In genomic region chr4:56426273-56426672, GRCh38 we compare ENCODE assay signal across 14 cellular contexts. TPM values are rescaled to one million over a fixed set of nuclear protein-coding genes. Genes with fewer than 3 reads are reported as not detected.
DNase-seq lines count a peak whose midpoint lies in the region; ATAC-seq, FAIRE-seq and TF ChIP-seq lines count a peak whose summit lies in the region.
"Had no signal": no experiment of that assay in that cellular context is flagged by ENCODE, and none has a peak within 500 bp of the region (broad histone marks: within the 10 kb centered on the region; RNA-seq: fewer than 3 reads in every experiment).

No MANE protein-coding gene starts in this region.

- DNase-seq in urothelium cell line (ENCODE audit: low spot score) (no peak), posterior vena cava (ENCODE audit: low spot score) (no peak), chondrocyte (ENCODE audit: low spot score) (no peak)
- no peak for DNase-seq in NK-92 treated with Interleukin-12 subunit alpha and Interleukin-12 subunit beta, amount 100 ng/mL, for 24 hours (lab: John Stamatoyannopoulos, UW)
- DNase-seq: effector memory CD8-positive, alpha-beta T cell; EL; left colon; naive thymus-derived CD8-positive, alpha-beta T cell; NCI-H1417; right lobe of liver had no signal

- H3K36me3 Mint-ChIP-seq in chondrocyte (ENCODE audit: low read depth) = no peaks in the 10 kb centered on the region

- peaks cover 3% of the 10 kb centered on the region for H3K9me3 Mint-ChIP-seq in chondrocyte (ENCODE audit: low read depth)
- H3K9me3 Mint-ChIP-seq: effector memory CD8-positive, alpha-beta T cell had no signal

- ATAC-seq in GM18861 (IDR thresholded peaks at IDR 0.05; ENCODE audit: unreplicated experiment) = peak; percentile 80
- peak; percentile 87 for ATAC-seq in GM21390 (IDR thresholded peaks at IDR 0.05; ENCODE audit: unreplicated experiment)
- peak; percentile 75 for ATAC-seq in HG02943 (IDR thresholded peaks at IDR 0.05; ENCODE audit: low read depth, unreplicated experiment)
- peak; percentile 84 for ATAC-seq in HG03571 (IDR thresholded peaks at IDR 0.05; ENCODE audit: unreplicated experiment)
- ATAC-seq: effector memory CD8-positive, alpha-beta T cell; left colon; naive thymus-derived CD8-positive, alpha-beta T cell; right lobe of liver had no signal

- TF ChIP-seq CTCF in chondrocyte (IDR thresholded peaks at IDR 0.05) = no peak

- intact Hi-C loops in posterior vena cava (cut with DNase I) = loop anchor here in 1 of 2 donors (10.0 kb wide), 1 partner anchor 409 kb away; no protein-coding TSS in a partner anchor

- H3K4me1 Mint-ChIP-seq in chondrocyte (ENCODE audit: low read depth) = peaks cover 4% of the 10 kb centered on the region

- no peaks in the 10 kb centered on the region for H3K27me3 Mint-ChIP-seq in chondrocyte (ENCODE audit: low read depth)
- H3K27me3 Mint-ChIP-seq: effector memory CD8-positive, alpha-beta T cell; naive thymus-derived CD8-positive, alpha-beta T cell had no signal

- no peak overlapping the region for H3K4me3 Mint-ChIP-seq in chondrocyte (ENCODE audit: unreplicated experiment)
- H3K4me3 Mint-ChIP-seq: effector memory CD8-positive, alpha-beta T cell; naive thymus-derived CD8-positive, alpha-beta T cell had no signal

- no peak overlapping the region for H3K27ac Mint-ChIP-seq in chondrocyte (ENCODE audit: unreplicated experiment)
- H3K27ac Mint-ChIP-seq: effector memory CD8-positive, alpha-beta T cell; naive thymus-derived CD8-positive, alpha-beta T cell had no signal

- FAIRE-seq in urothelium cell line (lab: Jason Lieb, UNC) = no peak

RNA-seq across cellular contexts. Expression of gene PPAT, which starts 9.1 kb away (rescaled TPM):
- total RNA-seq in posterior vena cava (1 to 10 TPM; 4.8 to 5.9 TPM), chondrocyte (12.2 to 13.0 TPM (median 12.8 TPM) in 3 replicates)

RNA-seq across cellular contexts. Expression of gene PAICS, which starts 9.8 kb away (rescaled TPM):
- total RNA-seq in posterior vena cava (10 to 100 TPM; 31.6 to 37.7 TPM), chondrocyte (53.9 to 80.7 TPM (median 55.0 TPM) in 3 replicates)

RNA-seq across cellular contexts. Expression of gene AASDH, which starts 39.0 kb away (rescaled TPM):
- total RNA-seq in posterior vena cava (1 to 10 TPM; 8.9 to 9.5 TPM), chondrocyte (6.9 to 10.5 TPM (median 7.9 TPM) in 3 replicates)

RNA-seq across cellular contexts. Expression of gene SRP72, which starts 41.1 kb away (rescaled TPM):
- total RNA-seq in posterior vena cava = 10 to 100 TPM; 87.5 to 95.3 TPM
- 98.4 to 129 TPM (median 103 TPM) in 3 replicates for total RNA-seq in chondrocyte
